23 cellular contexts compared by ENCODE assay signal in genomic region chr3:142047021-142047369, GRCh38.
A peak's percentile ranks its signal among the peaks of the same experiment; 100 is the strongest.
DNase-seq lines count a peak whose midpoint lies in the region; FAIRE-seq and TF ChIP-seq lines count a peak whose summit lies in the region.
"Had no signal": no experiment of that assay in that cellular context is flagged by ENCODE, and none has a peak within 500 bp of the region (broad histone marks: within the 10 kb centered on the region; RNA-seq: fewer than 3 reads in every experiment).

No MANE protein-coding gene starts in this region.

- H3K4me3 Mint-ChIP-seq in CD8-positive, alpha-beta memory T cell: no peak overlapping the region
- H3K4me3 Mint-ChIP-seq in astrocyte (ENCODE audit: unreplicated experiment): no peak overlapping the region
- H3K4me3 Mint-ChIP-seq: CD14-positive monocyte; CD4-positive, alpha-beta T cell; HFFc6 had no signal

- H3K4me1 ChIP-seq in CD8-positive, alpha-beta memory T cell (ENCODE audit: insufficient read depth, low read length): no peaks in the 10 kb centered on the region
- no peaks in the 10 kb centered on the region for H3K4me1 ChIP-seq in astrocyte (ENCODE audit: insufficient read depth, low read length)
- no peaks in the 10 kb centered on the region for H3K4me1 ChIP-seq in effector memory CD4-positive, alpha-beta T cell (ENCODE audit: control insufficient read depth, insufficient read depth, low read length, poor library complexity, severe bottlenecking)
- H3K4me1 ChIP-seq: A549, BE2C had no signal

- no peaks in the 10 kb centered on the region for H3K79me2 ChIP-seq in astrocyte (ENCODE audit: insufficient read depth, low read length)

- no peak for TF ChIP-seq CTCF in astrocyte (IDR thresholded peaks at IDR 0.05; ENCODE audit: insufficient read depth, low read depth, low read length)

- no peaks in the 10 kb centered on the region for H3K4me1 Mint-ChIP-seq in CD8-positive, alpha-beta memory T cell
- no peaks in the 10 kb centered on the region for H3K4me1 Mint-ChIP-seq in astrocyte (ENCODE audit: low read depth, unreplicated experiment)

- no peaks in the 10 kb centered on the region for H3K27me3 ChIP-seq in CD8-positive, alpha-beta memory T cell (ENCODE audit: insufficient read depth, low read length, poor library complexity, severe bottlenecking)
- H3K27me3 ChIP-seq in astrocyte (ENCODE audit: insufficient read depth, low read length): no peaks in the 10 kb centered on the region
- no peaks in the 10 kb centered on the region for H3K27me3 ChIP-seq in effector memory CD4-positive, alpha-beta T cell (replicated peaks; ENCODE audit: control insufficient read depth, insufficient read depth, low read length, poor library complexity, severe bottlenecking)
- H3K27me3 ChIP-seq: BE2C; BLaER1 treated with 17β-estradiol and CSF1 and Interleukin-3, amounts not matched to agents 10 nM and 100 nM had no signal

- FAIRE-seq in astrocyte (lab: Jason Lieb, UNC): peak; percentile 45
- FAIRE-seq: A549, GM12891, GM18507, H54 had no signal

- no peak overlapping the region for H3K4me2 ChIP-seq in astrocyte (ENCODE audit: low read length)
- H3K4me2 ChIP-seq: A549 had no signal

- no peak for DNase-seq in CD8-positive, alpha-beta memory T cell
- DNase-seq in astrocyte (ENCODE audit: low read depth): no peak
- no peak for DNase-seq in effector memory CD4-positive, alpha-beta T cell
- DNase-seq in activated CD8-positive, alpha-beta memory T cell treated with anti-CD3 and anti-CD28 coated beads, Interleukin-2, amount 50 U/mL, for 4 hours: no peak
- DNase-seq in SIG-M5 treated with dmso at 0.1 percent for 504 hours (lab: John Stamatoyannopoulos, UW; ENCODE audit: unreplicated experiment): no peak
- DNase-seq: 8988T; ACHN; BE2C; Calu3; CD4-positive, alpha-beta T cell; COR-L47; DMS53; DMS79 treated with DMSO at 0.1 percent for 48 hours; GOT3; HFFc6 had no signal

- H3K9ac ChIP-seq in astrocyte (ENCODE audit: low read length): no peak overlapping the region
- H3K9ac ChIP-seq: BLaER1 treated with 17β-estradiol and CSF1 and Interleukin-3, amounts not matched to agents 10 nM and 100 nM had no signal

- CTCF ChIA-PET in CD8-positive, alpha-beta memory T cell (lab: Charles Lee): no interaction called here

- no peaks in the 10 kb centered on the region for H3K9me3 Mint-ChIP-seq in CD8-positive, alpha-beta memory T cell
- H3K9me3 Mint-ChIP-seq in astrocyte (ENCODE audit: unreplicated experiment): no peaks in the 10 kb centered on the region
- H3K9me3 Mint-ChIP-seq: CD4-positive, alpha-beta T cell; HFFc6 had no signal

- H3K27ac ChIP-seq in CD8-positive, alpha-beta memory T cell (ENCODE audit: low read depth, low read length): peak overlapping the region; percentile 50
- H3K27ac ChIP-seq in KOPT-K1 (ENCODE audit: low read depth, low read length, poor library complexity, severe bottlenecking) (peak overlapping the region; percentile 52), astrocyte (ENCODE audit: low read depth, low read length) (no peak overlapping the region)
- H3K27ac ChIP-seq in effector memory CD4-positive, alpha-beta T cell (ENCODE audit: insufficient read depth, low read length, poor library complexity, severe bottlenecking): no peak overlapping the region
- H3K27ac ChIP-seq: A549; BLaER1 treated with 17β-estradiol and CSF1 and Interleukin-3, amounts not matched to agents 10 nM and 100 nM had no signal

- no peaks in the 10 kb centered on the region for H4K20me1 ChIP-seq in astrocyte (ENCODE audit: insufficient read depth, low read length)
- H4K20me1 ChIP-seq: BLaER1 treated with 17β-estradiol and CSF1 and Interleukin-3, amounts not matched to agents 10 nM and 100 nM had no signal

- no peaks in the 10 kb centered on the region for H3K9me3 ChIP-seq in CD8-positive, alpha-beta memory T cell (ENCODE audit: low read length)
- H3K9me3 ChIP-seq in KOPT-K1 (ENCODE audit: insufficient read depth, low read length, poor library complexity, severe bottlenecking) (no peaks in the 10 kb centered on the region), astrocyte (ENCODE audit: insufficient read depth, low read depth, low read length) (no peaks in the 10 kb centered on the region)
- no peaks in the 10 kb centered on the region for H3K9me3 ChIP-seq in effector memory CD4-positive, alpha-beta T cell (ENCODE audit: control insufficient read depth, low read length)
- H3K9me3 ChIP-seq: A549, BE2C, HAP-1 had no signal

- no peak overlapping the region for H2AFZ ChIP-seq in astrocyte (ENCODE audit: low read depth, low read length)

- H3K27me3 Mint-ChIP-seq in CD8-positive, alpha-beta memory T cell: no peaks in the 10 kb centered on the region
- no peaks in the 10 kb centered on the region for H3K27me3 Mint-ChIP-seq in astrocyte (ENCODE audit: low read depth, unreplicated experiment)
- H3K27me3 Mint-ChIP-seq: CD4-positive, alpha-beta T cell had no signal

- POLR2A ChIA-PET in CD8-positive, alpha-beta memory T cell (lab: Charles Lee): no interaction called here

- no peaks in the 10 kb centered on the region for H3K36me3 ChIP-seq in CD8-positive, alpha-beta memory T cell (ENCODE audit: insufficient read depth, low read length)
- H3K36me3 ChIP-seq in KOPT-K1 (ENCODE audit: insufficient read depth, low read length): no peaks in the 10 kb centered on the region
- no peaks in the 10 kb centered on the region for H3K36me3 ChIP-seq in astrocyte (ENCODE audit: insufficient read depth, low read length)
- no peaks in the 10 kb centered on the region for H3K36me3 ChIP-seq in effector memory CD4-positive, alpha-beta T cell (ENCODE audit: control insufficient read depth, insufficient read depth, low read length)
- H3K36me3 ChIP-seq: BE2C, HAP-1 had no signal

- H3K36me3 Mint-ChIP-seq in CD8-positive, alpha-beta memory T cell: peaks cover 5 to 9% (median 8%) of the 10 kb centered on the region in 3 donors
- H3K36me3 Mint-ChIP-seq in astrocyte (ENCODE audit: low read depth, unreplicated experiment): peaks cover 4% of the 10 kb centered on the region
- H3K36me3 Mint-ChIP-seq: CD14-positive monocyte had no signal

- H3K4me3 ChIP-seq in CD8-positive, alpha-beta memory T cell (ENCODE audit: low read length): no peak overlapping the region
- no peak overlapping the region for H3K4me3 ChIP-seq in astrocyte (ENCODE audit: insufficient read depth, low read depth, low read length)
- no peak overlapping the region for H3K4me3 ChIP-seq in effector memory CD4-positive, alpha-beta T cell (ENCODE audit: insufficient read depth, low read depth, low read length, poor library complexity, severe bottlenecking)
- H3K4me3 ChIP-seq: A549; BLaER1 treated with 17β-estradiol and CSF1 and Interleukin-3, amounts not matched to agents 10 nM and 100 nM; HAP-1 had no signal

- no peak overlapping the region for H3K27ac Mint-ChIP-seq in CD8-positive, alpha-beta memory T cell
- no peak overlapping the region for H3K27ac Mint-ChIP-seq in astrocyte (ENCODE audit: unreplicated experiment)
- H3K27ac Mint-ChIP-seq: CD14-positive monocyte; CD4-positive, alpha-beta T cell; HFFc6 had no signal

Comparison
In these comparisons a context has a peak if more than half of its experiments do, and no peak if none do; other contexts are left out.
1. H3K27ac ChIP-seq: peak in CD8-positive, alpha-beta memory T cell (single experiment) and KOPT-K1 (single experiment); none in astrocyte (single experiment) and effector memory CD4-positive, alpha-beta T cell (single experiment).